Comparison of ENCODE assay signal across 20 cellular contexts in the genomic region with DNA sequence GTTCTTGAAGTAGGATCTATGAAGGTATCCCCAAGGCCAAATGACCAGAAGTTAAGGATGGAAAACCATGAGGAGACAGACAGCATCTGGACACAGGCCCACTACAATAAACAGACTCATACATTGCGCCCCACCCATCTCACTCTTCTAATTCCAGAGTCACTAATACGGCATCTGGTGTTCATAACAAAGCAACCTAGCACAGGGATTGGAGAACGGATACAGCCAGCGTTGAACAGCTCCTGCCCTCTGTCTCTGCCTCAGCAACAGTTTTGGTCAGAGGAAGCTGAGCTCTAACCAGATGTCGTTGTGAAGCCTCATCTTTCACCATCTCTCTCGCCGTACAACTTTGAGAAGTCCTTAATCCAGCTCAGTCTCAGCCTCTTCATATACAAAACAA. TPM values are rescaled to one million over a fixed set of nuclear protein-coding genes. Genes with fewer than 3 reads are reported as not detected.
DNase-seq lines count a peak whose midpoint lies in the region; ATAC-seq and TF ChIP-seq lines count a peak whose summit lies in the region.
"Had no signal": no experiment of that assay in that cellular context is flagged by ENCODE, and none has a peak within 500 bp of the region (broad histone marks: within the 10 kb centered on the region; RNA-seq: fewer than 3 reads in every experiment).

No MANE protein-coding gene starts in this region.

- CTCF ChIA-PET in AG04450 (lab: Charles Lee): interaction anchor here (0.6 to 1.7 kb wide), 5 partner anchors 9 to 101 kb away, joined by 3 to 4 read pairs (median 3); no protein-coding TSS in a partner anchor

- TF ChIP-seq CTCF in AG04450 (IDR thresholded peaks at IDR 0.05; ENCODE audit: low read depth, low read length) (no peak), foreskin fibroblast (IDR thresholded peaks at IDR 0.05; ENCODE audit: low read depth, low read length) (no peak), stomach (IDR thresholded peaks at IDR 0.05) (no peak)

- intact Hi-C loops in head of caudate nucleus (cut with DNase I) (no loop called here), stomach (cut with DNase I; ENCODE audit: low total_unique reads) (no loop called here)

- H3K9me3 ChIP-seq in AG04450 (ENCODE audit: control insufficient read depth, insufficient read depth, low read length): no peaks in the 10 kb centered on the region
- H3K9me3 ChIP-seq in stomach: no peaks in the 10 kb centered on the region
- H3K9me3 ChIP-seq: spleen had no signal

- no peak overlapping the region for H3K27ac ChIP-seq in AG04450 (ENCODE audit: low read depth, low read length)
- no peak overlapping the region for H3K27ac ChIP-seq in stomach
- H3K27ac ChIP-seq: SK-N-MC, spleen had no signal

- H3K27me3 ChIP-seq in AG04450 (ENCODE audit: control insufficient read depth, insufficient read depth, low read length): no peaks in the 10 kb centered on the region
- no peaks in the 10 kb centered on the region for H3K27me3 ChIP-seq in stomach
- H3K27me3 ChIP-seq: spleen had no signal

- POLR2A ChIA-PET in AG04450 (lab: Yijun Ruan, JAX): interaction anchor here (0.9 to 1.3 kb wide), 2 partner anchors 9 to 32 kb away, joined by 4 to 6 read pairs; no protein-coding TSS in a partner anchor

- no peak for TF ChIP-seq POLR2A in stomach (IDR thresholded peaks at IDR 0.05)

- peaks cover 0 to 6% (median 0%) of the 10 kb centered on the region in 4 donors for H3K4me1 ChIP-seq in stomach

- no peak for TF ChIP-seq EP300 in stomach (IDR thresholded peaks at IDR 0.05)

- WGBS in stomach, 5 donors: 75 to 84% (median 76%) methylated on average over 7 of the region's 7 CpGs

- DNase-seq in AG04450 (ENCODE audit: low read depth, low spot score): peak; percentile 73
- DNase-seq in HCEC 1CT: peak; percentile 96
- DNase-seq in amniotic epithelial cell (ENCODE audit: low read depth): peak; percentile 57
- DNase-seq in foreskin fibroblast: peak; percentile 94 to 97
- DNase-seq in head of caudate nucleus: no peak
- DNase-seq in stomach: no peak
- no peak for DNase-seq in activated CD4-positive, alpha-beta T cell treated with anti-CD3 and anti-CD28 coated beads for 1 hour
- DNase-seq: activated CD8-positive, alpha-beta T cell treated with anti-CD3 and anti-CD28 coated beads for 36 hours; AML-193; amygdala; hypothalamus; Karpas-422; NCI-H1436; NCI-H510A; spleen; stimulated activated naive B cell treated with anti-CD40 and anti-IgM and Interleukin-4, amounts not matched to agents 10 μg/mL and 1 μg/mL and 100 μg/mL, for 72 hours had no signal

- no peaks in the 10 kb centered on the region for H3K36me3 ChIP-seq in stomach
- H3K36me3 ChIP-seq: spleen had no signal

- ATAC-seq in GM21390 (IDR thresholded peaks at IDR 0.05; ENCODE audit: unreplicated experiment): no peak
- ATAC-seq: activated CD8-positive, alpha-beta T cell treated with anti-CD3 and anti-CD28 coated beads for 36 hours; activated T-helper 17 cell treated with anti-CD3 and anti-CD28 coated beads, Interleukin-2, amount 50 U/mL, for 72 hours; left lobe of liver; stimulated activated naive B cell treated with anti-CD40 and anti-IgM and Interleukin-4, amounts not matched to agents 10 μg/mL and 1 μg/mL and 100 μg/mL, for 72 hours had no signal

- H3K4me3 ChIP-seq in AG04450 (ENCODE audit: low read depth, low read length) (no peak overlapping the region), foreskin fibroblast (ENCODE audit: low read depth in 1 of 2, low read length in 2 of 2) (no peak overlapping the region), stomach (no peak overlapping the region)
- H3K4me3 ChIP-seq: SK-N-MC, spleen had no signal

RNA-seq across cellular contexts. Expression of a gene that starts 44.5 kb away (rescaled TPM):
- polyA plus RNA-seq in AG04450 (2011; rRNA removed) (202 and 289 TPM in 2 replicates), stomach (10 to 100 TPM in 2 of 3 donors, 1 to 10 TPM in 1; 7.4 to 11.8 (median 10.2) TPM)
- polyA minus RNA-seq in AG04450 (2011; rRNA and poly(A)+ RNA removed): 122 and 160 TPM in 2 replicates
- 100 to 1,000 TPM in 1 of 5 donors, 10 to 100 TPM in 3, 1 to 10 TPM in 1; 2.3 to 158 (median 29.0) TPM for total RNA-seq in stomach
- total RNA-seq: activated CD8-positive, alpha-beta T cell treated with anti-CD3 and anti-CD28 coated beads for 36 hours; activated T-helper 17 cell treated with anti-CD3 and anti-CD28 coated beads, Interleukin-2, amount 50 U/mL, for 72 hours had no signal

Comparison
In these comparisons a context has a peak if more than half of its experiments do, and no peak if none do; other contexts are left out.
1. DNase-seq: peak in AG04450 (single experiment), HCEC 1CT (single experiment), amniotic epithelial cell (single experiment) and foreskin fibroblast (2 of 2); none in head of caudate nucleus (0 of 42), stomach (single experiment) and activated CD4-positive, alpha-beta T cell treated with anti-CD3 and anti-CD28 coated beads for 1 hour (single experiment).
2. RNA of a gene that starts 44.5 kb away (polyA plus RNA-seq): 202 to 289 TPM in AG04450; 7.4 to 11.8 TPM in stomach; every median in the first group is over 10 times any median in the second.